ENCODE assay signal across 16 cellular contexts in genomic region chr16:11056989-11057645, GRCh38.
A peak's percentile ranks its signal among the peaks of the same experiment; 100 is the strongest.
DNase-seq lines count a peak whose midpoint lies in the region; ATAC-seq lines count a peak whose summit lies in the region.
"Had no signal": no experiment of that assay in that cellular context is flagged by ENCODE, and none has a peak within 500 bp of the region (broad histone marks: within the 10 kb centered on the region; RNA-seq: fewer than 3 reads in every experiment).

No MANE protein-coding gene starts in this region.

- peaks cover 22% of the 10 kb centered on the region for H3K36me3 ChIP-seq in thymus (ENCODE audit: control insufficient read depth, insufficient read depth)
- no peaks in the 10 kb centered on the region for H3K36me3 ChIP-seq in GM23248 (ENCODE audit: low read depth)

- in situ Hi-C loops in GM23248 (cut with MboI) = no loop called here

- no peaks in the 10 kb centered on the region for H3K27me3 Mint-ChIP-seq in activated CD4-positive, alpha-beta T cell treated with anti-CD3 and anti-CD28 coated beads for 36 hours
- peaks cover 2% of the 10 kb centered on the region for H3K27me3 Mint-ChIP-seq in activated naive CD8-positive, alpha-beta T cell treated with anti-CD3 and anti-CD28 coated beads, Interleukin-2, amount 50 U/mL, for 24 hours
- H3K27me3 Mint-ChIP-seq: activated T-helper 17 cell treated with anti-CD3 and anti-CD28 coated beads, Interleukin-2, amount 50 U/mL, for 72 hours had no signal

- H3K9me3 ChIP-seq in thymus (ENCODE audit: control insufficient read depth) = no peaks in the 10 kb centered on the region
- no peaks in the 10 kb centered on the region for H3K9me3 ChIP-seq in GM23248 (ENCODE audit: low read depth)
- H3K9me3 ChIP-seq: heart left ventricle, stomach had no signal

- no peaks in the 10 kb centered on the region for H3K9me2 ChIP-seq in GM23248 (ENCODE audit: insufficient read depth)

- no peak overlapping the region for H3K4me3 Mint-ChIP-seq in activated CD4-positive, alpha-beta T cell treated with anti-CD3 and anti-CD28 coated beads for 36 hours
- H3K4me3 Mint-ChIP-seq in activated naive CD8-positive, alpha-beta T cell treated with anti-CD3 and anti-CD28 coated beads, Interleukin-2, amount 50 U/mL, for 24 hours = no peak overlapping the region
- H3K4me3 Mint-ChIP-seq: activated T-helper 17 cell treated with anti-CD3 and anti-CD28 coated beads, Interleukin-2, amount 50 U/mL, for 72 hours; GM23338 had no signal

- no peak overlapping the region for H3K4me2 ChIP-seq in GM23248 (ENCODE audit: unreplicated experiment)
- H3K4me2 ChIP-seq: GM23338 had no signal

- no peak overlapping the region for H3K9ac ChIP-seq in GM23248

- H2AFZ ChIP-seq in GM23248 = no peak overlapping the region
- H2AFZ ChIP-seq: GM23338 had no signal

- 95% methylated on average over 12 of the region's 12 CpGs for WGBS in thymus
- 97 to 99% methylated on average over 12 of the region's 12 CpGs for WGBS in GM23248 (ENCODE audit: low coverage in 1 of 2, low lambda C conversion rate in 2 of 2, missing lambda C conversion rate in 2 of 2), 2 experiments

- no peaks in the 10 kb centered on the region for H4K20me1 ChIP-seq in GM23248 (ENCODE audit: insufficient read depth)

- H3K27ac ChIP-seq in thymus (ENCODE audit: low read depth) (peak overlapping the region; percentile 49), GM23248 (no peak overlapping the region)
- H3K27ac ChIP-seq: HL-60, stomach had no signal

- POLR2A ChIA-PET in activated CD4-positive, alpha-beta T cell treated with anti-CD3 and anti-CD28 coated beads for 36 hours (lab: Charles Lee) = no interaction called here

- H3K27me3 ChIP-seq in thymus (ENCODE audit: control insufficient read depth, insufficient read depth) (no peaks in the 10 kb centered on the region), GM23248 (replicated peaks; ENCODE audit: insufficient read depth) (no peaks in the 10 kb centered on the region)
- H3K27me3 ChIP-seq: heart left ventricle, stomach had no signal

- H3K4me1 ChIP-seq in thymus (ENCODE audit: control insufficient read depth, insufficient read depth, low read length) (peaks cover 25% of the 10 kb centered on the region), GM23248 (ENCODE audit: insufficient read depth) (no peaks in the 10 kb centered on the region)
- H3K4me1 ChIP-seq: stomach had no signal

- intact Hi-C loops in activated CD4-positive, alpha-beta T cell treated with anti-CD3 and anti-CD28 coated beads for 36 hours (cut with DNase I, micrococcal nuclease) = no loop called here

- no peaks in the 10 kb centered on the region for H3F3A ChIP-seq in GM23248 (ENCODE audit: insufficient read depth)

- peaks cover 33% of the 10 kb centered on the region for H3K4me1 Mint-ChIP-seq in activated CD4-positive, alpha-beta T cell treated with anti-CD3 and anti-CD28 coated beads for 36 hours
- H3K4me1 Mint-ChIP-seq in activated naive CD8-positive, alpha-beta T cell treated with anti-CD3 and anti-CD28 coated beads, Interleukin-2, amount 50 U/mL, for 24 hours = peaks cover 39% of the 10 kb centered on the region

- H3K36me3 Mint-ChIP-seq in activated CD4-positive, alpha-beta T cell treated with anti-CD3 and anti-CD28 coated beads for 36 hours (ENCODE audit: low read depth) = peaks cover 42% of the 10 kb centered on the region
- H3K36me3 Mint-ChIP-seq in activated naive CD8-positive, alpha-beta T cell treated with anti-CD3 and anti-CD28 coated beads, Interleukin-2, amount 50 U/mL, for 24 hours (ENCODE audit: low read depth) = peaks cover 40% of the 10 kb centered on the region

- H3K27ac Mint-ChIP-seq in activated CD4-positive, alpha-beta T cell treated with anti-CD3 and anti-CD28 coated beads for 36 hours = peak overlapping the region; percentile 26
- peak overlapping the region; percentile 43 for H3K27ac Mint-ChIP-seq in activated naive CD8-positive, alpha-beta T cell treated with anti-CD3 and anti-CD28 coated beads, Interleukin-2, amount 50 U/mL, for 24 hours
- H3K27ac Mint-ChIP-seq: activated T-helper 17 cell treated with anti-CD3 and anti-CD28 coated beads, Interleukin-2, amount 50 U/mL, for 72 hours; GM23338 had no signal

- no peaks in the 10 kb centered on the region for H3K79me2 ChIP-seq in GM23248 (ENCODE audit: insufficient read depth)

- CTCF ChIA-PET in activated CD4-positive, alpha-beta T cell treated with anti-CD3 and anti-CD28 coated beads for 36 hours (lab: Charles Lee) = interaction anchor here (0.6 to 1.1 kb wide), 7 partner anchors 13 to 195 kb away, joined by 3 to 6 read pairs (median 3); no protein-coding TSS in a partner anchor

- H3K9me3 Mint-ChIP-seq in activated CD4-positive, alpha-beta T cell treated with anti-CD3 and anti-CD28 coated beads for 36 hours (ENCODE audit: low read depth) = no peaks in the 10 kb centered on the region
- H3K9me3 Mint-ChIP-seq in activated naive CD8-positive, alpha-beta T cell treated with anti-CD3 and anti-CD28 coated beads, Interleukin-2, amount 50 U/mL, for 24 hours = no peaks in the 10 kb centered on the region
- H3K9me3 Mint-ChIP-seq: activated T-helper 17 cell treated with anti-CD3 and anti-CD28 coated beads, Interleukin-2, amount 50 U/mL, for 72 hours; GM23338 had no signal

- DNase-seq in activated CD4-positive, alpha-beta T cell treated with anti-CD3 and anti-CD28 coated beads for 36 hours = no peak
- DNase-seq in activated CD4-positive, alpha-beta T cell treated with anti-CD3 and anti-CD28 coated beads for 48 hours = no peak
- DNase-seq in activated naive CD8-positive, alpha-beta T cell treated with anti-CD3 and anti-CD28 coated beads, Interleukin-2, amount 50 U/mL, for 24 hours = no peak
- DNase-seq in fibroblast of gingiva (ENCODE audit: low read depth) (peak; percentile 35), NCI-H2196 treated with DMSO at 0.1 percent for 48 hours (lab: John Stamatoyannopoulos, UW; ENCODE audit: unreplicated experiment) (no peak), GM23248 (no peak)
- DNase-seq: heart left ventricle, left cardiac atrium, NCI-H2081 treated with DMSO at 0.1 percent for 48 hours, stomach had no signal

- ATAC-seq in activated CD4-positive, alpha-beta T cell treated with anti-CD3 and anti-CD28 coated beads for 36 hours = no peak
- no peak for ATAC-seq in activated naive CD8-positive, alpha-beta T cell treated with anti-CD3 and anti-CD28 coated beads, Interleukin-2, amount 50 U/mL, for 24 hours
- no peak for ATAC-seq in GM18861 (IDR thresholded peaks at IDR 0.05; ENCODE audit: unreplicated experiment)
- ATAC-seq: activated CD4-positive, CD25-positive, alpha-beta regulatory T cell treated with anti-CD3 and anti-CD28 coated beads, Interleukin-2, amount 50 U/mL, for 24 hours; activated T-helper 17 cell treated with anti-CD3 and anti-CD28 coated beads, Interleukin-2, amount 50 U/mL, for 72 hours; GM23338; heart left ventricle; left cardiac atrium had no signal

- no peak overlapping the region for H3K4me3 ChIP-seq in thymus (ENCODE audit: low read length)
- H3K4me3 ChIP-seq in GM23248 = no peak overlapping the region
- H3K4me3 ChIP-seq: GM23338, heart left ventricle, stomach had no signal
